16 cellular contexts compared by ENCODE assay signal in genomic region chr2:121506621-121507020, GRCh38. TPM values are rescaled to one million over a fixed set of nuclear protein-coding genes. Genes with fewer than 3 reads are reported as not detected.
"Had no signal": no experiment of that assay in that cellular context is flagged by ENCODE, and none has a peak within 500 bp of the region (broad histone marks: within the 10 kb centered on the region; RNA-seq: fewer than 3 reads in every experiment).

No MANE protein-coding gene starts in this region.

- ATAC-seq: esophagus mucosa; left lobe of liver; pancreas; right cardiac atrium; stimulated activated memory B cell treated with anti-CD40 and anti-IgM and Interleukin-4, amounts not matched to agents 10 μg/mL and 1 μg/mL and 100 μg/mL, for 72 hours had no signal

- H3K27ac ChIP-seq: brain microvascular endothelial cell, pancreas, spleen, transverse colon had no signal

- H3K4me3 ChIP-seq: pancreas, spleen, transverse colon had no signal

- H3K27me3 ChIP-seq: brain microvascular endothelial cell, pancreas, spleen, transverse colon had no signal

- DNase-seq: activated B cell treated with CpG ODN at 0.5 μM for 24 hours; activated CD4-positive, alpha-beta T cell treated with anti-CD3 and anti-CD28 coated beads, Interleukin-2, amount 10 ng/mL, durations not matched to agents 24 days and 14 days; amygdala; brain microvascular endothelial cell; dermis blood vessel endothelial cell; glutamatergic neuron; pancreas; right cardiac atrium; spleen; stimulated activated CD4-positive, alpha-beta T cell treated with anti-CD3 and anti-CD28 coated beads, Interleukin-1b, Interleukin-23, amount 100 ng/mL, for 48 hours; transverse colon had no signal

- H3K9me3 ChIP-seq: pancreas, transverse colon had no signal

- H3K36me3 ChIP-seq: brain microvascular endothelial cell had no signal

- H3K4me1 ChIP-seq: pancreas, transverse colon had no signal

RNA-seq across cellular contexts. Expression of gene RNU4ATAC, which starts 24.1 kb away (rescaled TPM):
- total RNA-seq: activated B cell treated with CpG ODN at 0.5 μM for 24 hours; activated CD4-positive, alpha-beta T cell treated with anti-CD3 and anti-CD28 coated beads, Interleukin-2, amount 10 ng/mL, durations not matched to agents 24 days and 14 days; activated T-helper 2 cell treated with anti-CD3 and anti-CD28 coated beads, Interferon-gamma antibody, Interleukin-2, Interleukin-4, amounts not matched to agents 10 μg/mL and 5 μg/mL and 100 μg/mL, durations not matched to agents 14 hours and 24 hours and 36 hours; dermis blood vessel endothelial cell; esophagus mucosa; left lobe of liver; subcutaneous adipose tissue had no signal
- polyA plus RNA-seq: pancreas, right cardiac atrium, spleen had no signal
